20 cellular contexts compared by ENCODE assay signal in the genomic region with DNA sequence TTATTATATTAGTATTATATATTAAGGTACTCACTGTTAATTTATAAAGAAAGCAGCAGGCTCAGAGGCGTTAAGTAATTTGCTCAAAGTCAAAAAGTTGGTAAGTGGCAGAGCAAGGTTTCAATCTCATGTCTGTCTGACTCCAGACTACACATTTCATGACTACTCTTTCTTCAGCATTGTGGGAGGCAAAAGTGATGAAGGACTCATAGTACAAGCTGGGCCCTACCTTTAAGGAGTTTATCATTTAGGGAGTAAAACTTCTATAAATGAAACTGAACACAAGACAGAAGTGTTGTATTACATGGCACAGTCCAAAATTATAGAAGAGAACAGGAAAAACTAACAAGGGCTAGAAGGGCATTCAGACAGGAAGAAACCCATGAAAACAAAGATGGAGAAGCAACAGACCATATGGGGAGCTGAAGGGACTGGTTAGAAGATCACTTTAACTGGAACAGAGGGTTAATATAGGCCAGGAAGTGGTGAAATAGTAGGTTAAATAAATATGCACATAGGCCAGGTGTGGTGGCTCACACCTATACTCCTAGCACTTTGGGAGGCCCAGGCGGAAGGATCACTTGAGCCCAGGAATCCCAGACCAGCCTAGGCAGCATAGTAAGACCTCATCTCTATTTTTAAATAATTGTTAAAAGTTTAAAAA. TPM values are rescaled to one million over a fixed set of nuclear protein-coding genes. Genes with fewer than 3 reads are reported as not detected.
DNase-seq lines count a peak whose midpoint lies in the region; ATAC-seq and TF ChIP-seq lines count a peak whose summit lies in the region.
"Had no signal": no experiment of that assay in that cellular context is flagged by ENCODE, and none has a peak within 500 bp of the region (broad histone marks: within the 10 kb centered on the region; RNA-seq: fewer than 3 reads in every experiment).

No MANE protein-coding gene starts in this region.

- TF ChIP-seq POLR2A in esophagus muscularis mucosa (IDR thresholded peaks at IDR 0.05; ENCODE audit: low read depth) (no peak), gastrocnemius medialis (IDR thresholded peaks at IDR 0.05) (no peak)

- peak in 1 of 2 donors; percentile 1 for ATAC-seq in gastrocnemius medialis
- ATAC-seq: activated CD8-positive, alpha-beta T cell treated with anti-CD3 and anti-CD28 coated beads for 36 hours; naive thymus-derived CD8-positive, alpha-beta T cell; stimulated activated naive B cell treated with anti-CD40 and anti-IgM and Interleukin-4, amounts not matched to agents 10 μg/mL and 1 μg/mL and 100 μg/mL, for 72 hours had no signal

- no peak for DNase-seq in esophagus muscularis mucosa (ENCODE audit: extremely low spot score)
- no peak for DNase-seq in gastrocnemius medialis
- DNase-seq in SW480 (ENCODE audit: low spot score) = no peak
- no peak for DNase-seq in T-helper 1 cell
- DNase-seq in LoVo (ENCODE audit: low spot score) = no peak
- DNase-seq in HAP-1 (ENCODE audit: low spot score in 2 of 2) = no peak
- DNase-seq: activated CD8-positive, alpha-beta T cell treated with anti-CD3 and anti-CD28 coated beads for 36 hours; activated naive CD8-positive, alpha-beta T cell treated with anti-CD3 and anti-CD28 coated beads, Interleukin-2, amount 10 ng/mL, durations not matched to agents 7 days and 5 days; effector CD4-positive, alpha-beta T cell; naive thymus-derived CD8-positive, alpha-beta T cell; NCI-H1105; NCI-H2107; NCI-H510A treated with DMSO at 0.1 percent for 48 hours; SHP77 treated with DMSO at 0.1 percent for 48 hours; stimulated activated naive B cell treated with anti-CD40 and anti-IgM and Interleukin-4, amounts not matched to agents 10 μg/mL and 1 μg/mL and 100 μg/mL, for 72 hours had no signal

- intact Hi-C loops in esophagus muscularis mucosa (cut with DNase I) (no loop called here), gastrocnemius medialis (cut with DNase I; ENCODE audit: low total_unique reads) (no loop called here)

- 100% methylated on average over 2 of the region's 2 CpGs for WGBS in esophagus muscularis mucosa

- H3K9me2 ChIP-seq in Loucy (replicated peaks; ENCODE audit: low read depth, low read length) = no peaks in the 10 kb centered on the region

- TF ChIP-seq CTCF in Loucy (conservative IDR thresholded peaks at IDR 0.05; ENCODE audit: low read length) (no peak), esophagus muscularis mucosa (IDR thresholded peaks at IDR 0.05) (no peak), gastrocnemius medialis (IDR thresholded peaks at IDR 0.05 in 4 of 5, conservative IDR thresholded peaks at IDR 0.05 in 1 of 5) (no peak)

- H3K27ac ChIP-seq in BLaER1 treated with 17β-estradiol and CSF1 and Interleukin-3, amounts not matched to agents 10 nM and 100 nM = no peak overlapping the region
- H3K27ac ChIP-seq in esophagus muscularis mucosa (replicated peaks in 1 of 4) = peak overlapping the region; percentile 70 to 91 (median 86)
- H3K27ac ChIP-seq in gastrocnemius medialis = peak overlapping the region; percentile 83 to 97 (median 90)
- H3K27ac ChIP-seq: cardiac muscle cell, KMS-11 had no signal

- peaks cover 0 to 31% (median 10%) of the 10 kb centered on the region in 11 experiments; a peak in 8 of 22 replicates for H4K20me1 ChIP-seq in BLaER1 treated with 17β-estradiol and CSF1 and Interleukin-3, amounts not matched to agents 10 nM and 100 nM
- peaks cover 5% of the 10 kb centered on the region for H4K20me1 ChIP-seq in Loucy (ENCODE audit: insufficient read depth, low read length, poor library complexity, severe bottlenecking)

- peaks cover 57% of the 10 kb centered on the region for H3K79me2 ChIP-seq in Loucy (ENCODE audit: insufficient read depth, low read length)

- no peaks in the 10 kb centered on the region for H3K9me3 ChIP-seq in BLaER1 treated with 17β-estradiol and CSF1 and Interleukin-3, amounts not matched to agents 10 nM and 100 nM (replicated peaks in 1 of 11)
- H3K9me3 ChIP-seq in Loucy (ENCODE audit: insufficient read depth, low read depth, low read length) (no peaks in the 10 kb centered on the region), esophagus muscularis mucosa (no peaks in the 10 kb centered on the region), gastrocnemius medialis (no peaks in the 10 kb centered on the region), HAP-1 (no peaks in the 10 kb centered on the region)

- in situ Hi-C loops in gastrocnemius medialis (cut with MboI; ENCODE audit: low sequenced_read_pairs in 4 of 4) (no loop called here), HAP-1 (cut with MboI; ENCODE audit: low sequenced_read_pairs) (no loop called here)

- peaks cover 32 to 90% (median 50%) of the 10 kb centered on the region in 10 experiments for H3K4me1 ChIP-seq in BLaER1 treated with 17β-estradiol and CSF1 and Interleukin-3, amounts not matched to agents 10 nM and 100 nM
- H3K4me1 ChIP-seq in Loucy (ENCODE audit: insufficient read depth, low read length, poor library complexity, severe bottlenecking) (peaks cover 12% of the 10 kb centered on the region), esophagus muscularis mucosa (peaks cover 60 to 100% (median 100%) of the 10 kb centered on the region in 4 donors), gastrocnemius medialis (peaks cover 90 to 98% of the 10 kb centered on the region in 2 donors), HAP-1 (peaks cover 12% of the 10 kb centered on the region)

- no peaks in the 10 kb centered on the region for H3F3A ChIP-seq in Loucy (ENCODE audit: low read depth)

- no peaks in the 10 kb centered on the region for H3K27me3 ChIP-seq in BLaER1 treated with 17β-estradiol and CSF1 and Interleukin-3, amounts not matched to agents 10 nM and 100 nM
- H3K27me3 ChIP-seq in Loucy (ENCODE audit: insufficient read depth, low read length, poor library complexity, severe bottlenecking) (no peaks in the 10 kb centered on the region), esophagus muscularis mucosa (no peaks in the 10 kb centered on the region), gastrocnemius medialis (no peaks in the 10 kb centered on the region), HAP-1 (ENCODE audit: low read depth) (no peaks in the 10 kb centered on the region)
- H3K27me3 ChIP-seq: cardiac muscle cell had no signal

- H2AFZ ChIP-seq in Loucy (ENCODE audit: low read length) = no peak overlapping the region

- no peak for TF ChIP-seq EP300 in esophagus muscularis mucosa (IDR thresholded peaks at IDR 0.05)

- H3K4me3 ChIP-seq in BLaER1 treated with 17β-estradiol and CSF1 and Interleukin-3, amounts not matched to agents 10 nM and 100 nM = no peak overlapping the region
- H3K4me3 ChIP-seq in Loucy (ENCODE audit: low read length, poor library complexity, severe bottlenecking) (no peak overlapping the region), esophagus muscularis mucosa (no peak overlapping the region), gastrocnemius medialis (peak overlapping the region; percentile 7 to 27 (median 20)), HAP-1 (no peak overlapping the region)
- H3K4me3 ChIP-seq: cardiac muscle cell, lung had no signal

- no peak overlapping the region for H3K9ac ChIP-seq in BLaER1 treated with 17β-estradiol and CSF1 and Interleukin-3, amounts not matched to agents 10 nM and 100 nM
- no peak overlapping the region for H3K9ac ChIP-seq in Loucy (ENCODE audit: low read depth, low read length, poor library complexity, severe bottlenecking)
- H3K9ac ChIP-seq: KMS-11 had no signal

- peak overlapping the region; percentile 40 to 67 (median 55); a peak in 20 of 22 replicates for H3K4me2 ChIP-seq in BLaER1 treated with 17β-estradiol and CSF1 and Interleukin-3, amounts not matched to agents 10 nM and 100 nM
- peak overlapping the region; percentile 24 for H3K4me2 ChIP-seq in Loucy (ENCODE audit: low read depth, low read length, poor library complexity, severe bottlenecking)
- H3K4me2 ChIP-seq: KMS-11 had no signal

- H3K36me3 ChIP-seq in BLaER1 treated with 17β-estradiol and CSF1 and Interleukin-3, amounts not matched to agents 10 nM and 100 nM = peaks cover 0 to 5% (median 0%) of the 10 kb centered on the region in 11 experiments; a peak in 1 of 22 replicates
- H3K36me3 ChIP-seq in Loucy (ENCODE audit: insufficient read depth, low read length) = no peaks in the 10 kb centered on the region
- H3K36me3 ChIP-seq in esophagus muscularis mucosa = no peaks in the 10 kb centered on the region
- H3K36me3 ChIP-seq in gastrocnemius medialis = no peaks in the 10 kb centered on the region
- H3K36me3 ChIP-seq in HAP-1 (replicated peaks) = no peaks in the 10 kb centered on the region
- H3K36me3 ChIP-seq: cardiac muscle cell had no signal

RNA-seq across cellular contexts. Expression of gene SORT1, which starts 11.5 kb away (rescaled TPM):
- 100 to 1,000 TPM in 3 of 4 donors, 10 to 100 TPM in 1; 92.6 to 136 (median 134) TPM for total RNA-seq in esophagus muscularis mucosa
- 100 to 1,000 TPM in 3 of 4 donors, 10 to 100 TPM in 1; 93.7 to 226 (median 190) TPM for total RNA-seq in gastrocnemius medialis

RNA-seq across cellular contexts. Expression of gene PSMA5, which starts 40.1 kb away (rescaled TPM):
- 10 to 100 TPM; 15.8 to 29.8 (median 27.4) TPM for total RNA-seq in esophagus muscularis mucosa
- 10 to 100 TPM; 63.5 to 82.5 (median 78.2) TPM for total RNA-seq in gastrocnemius medialis

Comparison
In these comparisons a context has a peak if more than half of its experiments do, and no peak if none do; other contexts are left out.
1. H3K27ac ChIP-seq: peak in esophagus muscularis mucosa (4 of 4) and gastrocnemius medialis (4 of 4); none in BLaER1 treated with 17β-estradiol and CSF1 and Interleukin-3, amounts not matched to agents 10 nM and 100 nM (0 of 11).
2. H3K4me3 ChIP-seq: peak in gastrocnemius medialis (4 of 4); none in BLaER1 treated with 17β-estradiol and CSF1 and Interleukin-3, amounts not matched to agents 10 nM and 100 nM (0 of 10), Loucy (single experiment), esophagus muscularis mucosa (0 of 4) and HAP-1 (single experiment).